In genomic region chr9:72473474-72474241, GRCh38 we compare ENCODE assay signal across 9 cellular contexts. TPM values are rescaled to one million over a fixed set of nuclear protein-coding genes. Genes with fewer than 3 reads are reported as not detected.
A peak's percentile ranks its signal among the peaks of the same experiment; 100 is the strongest.
DNase-seq lines count a peak whose midpoint lies in the region; ATAC-seq, FAIRE-seq and TF ChIP-seq lines count a peak whose summit lies in the region.
"Had no signal": no experiment of that assay in that cellular context is flagged by ENCODE, and none has a peak within 500 bp of the region (broad histone marks: within the 10 kb centered on the region; RNA-seq: fewer than 3 reads in every experiment).

No MANE protein-coding gene starts in this region.

- no TSS peak for BruUV-seq in endothelial cell of umbilical vein (replicated peaks; lab: Mats Ljungman, UMichigan)

- H3K36me3 Mint-ChIP-seq in CD4-positive, CD25-positive, alpha-beta regulatory T cell, result no peaks in the 10 kb centered on the region

- H3K27ac Mint-ChIP-seq in CD4-positive, CD25-positive, alpha-beta regulatory T cell, result peak overlapping the region in 1 of 3 donors; percentile 58

- H3K27ac ChIP-seq in CD4-positive, CD25-positive, alpha-beta regulatory T cell (ENCODE audit: insufficient read depth, low read length, poor library complexity, severe bottlenecking), result no peak overlapping the region
- H3K27ac ChIP-seq in endothelial cell of umbilical vein (ENCODE audit: insufficient read depth, low read depth, low read length) (peak overlapping the region; percentile 38), ascending aorta (no peak overlapping the region)

- no peaks in the 10 kb centered on the region for H3K9me1 ChIP-seq in endothelial cell of umbilical vein (replicated peaks; ENCODE audit: control insufficient read depth, extremely low read depth, insufficient read depth, low read length)

- intact Hi-C loops in endothelial cell of umbilical vein (cut with micrococcal nuclease) (loop anchor here (1.0 kb wide), 1 partner anchor 8 kb away; no protein-coding TSS in a partner anchor), ascending aorta (cut with DNase I) (no loop called here), sciatic nerve (cut with DNase I) (no loop called here)

- H3K9me3 ChIP-seq in CD4-positive, CD25-positive, alpha-beta regulatory T cell (ENCODE audit: control insufficient read depth in 2 of 2, low read length in 2 of 2), result no peaks in the 10 kb centered on the region
- no peaks in the 10 kb centered on the region for H3K9me3 ChIP-seq in endothelial cell of umbilical vein (replicated peaks; ENCODE audit: control insufficient read depth, insufficient read depth, low read length)
- H3K9me3 ChIP-seq in ascending aorta, result no peaks in the 10 kb centered on the region

- no peak for FAIRE-seq in endothelial cell of umbilical vein (lab: Jason Lieb, UNC)

- no peak overlapping the region for H3K9ac ChIP-seq in endothelial cell of umbilical vein (replicated peaks; ENCODE audit: extremely low read depth, insufficient read depth, low read length)

- no peaks in the 10 kb centered on the region for H3K4me1 ChIP-seq in CD4-positive, CD25-positive, alpha-beta regulatory T cell (ENCODE audit: control insufficient read depth, insufficient read depth, low read length, poor library complexity, severe bottlenecking)
- H3K4me1 ChIP-seq in endothelial cell of umbilical vein (ENCODE audit: control insufficient read depth, extremely low read depth, insufficient read depth, low read length) (peaks cover 33% of the 10 kb centered on the region), ascending aorta (peaks cover 0 to 8% of the 10 kb centered on the region in 2 donors)

- no peaks in the 10 kb centered on the region for H3K36me3 ChIP-seq in CD4-positive, CD25-positive, alpha-beta regulatory T cell (ENCODE audit: control insufficient read depth, insufficient read depth, low read length)
- H3K36me3 ChIP-seq in endothelial cell of umbilical vein (ENCODE audit: control insufficient read depth in 2 of 2, extremely low read depth in 1 of 2, insufficient read depth in 2 of 2, low read length in 2 of 2) (no peaks in the 10 kb centered on the region), ascending aorta (no peaks in the 10 kb centered on the region)

- no peaks in the 10 kb centered on the region for H4K20me1 ChIP-seq in endothelial cell of umbilical vein (replicated peaks; ENCODE audit: control insufficient read depth, extremely low read depth, insufficient read depth, low read length)

- CTCF ChIA-PET in endothelial cell of umbilical vein (lab: Charles Lee), result interaction anchor here (2.0 to 3.7 kb wide), 2 partner anchors 8 to 108 kb away, joined by 6 to 20 read pairs; partner anchors contain the start of gene ZFAND5

- ATAC-seq in CD4-positive, CD25-positive, alpha-beta regulatory T cell (ENCODE audit: low read depth in 2 of 2), result peak; percentile 55 to 61
- peak; percentile 77 for ATAC-seq in GM19438 (IDR thresholded peaks at IDR 0.05; ENCODE audit: low read depth, unreplicated experiment)
- ATAC-seq in HG03159 (IDR thresholded peaks at IDR 0.05; ENCODE audit: unreplicated experiment), result peak; percentile 92
- no peak for ATAC-seq in GM19324 (IDR thresholded peaks at IDR 0.05; ENCODE audit: low FRiP score, unreplicated experiment)
- no peak for ATAC-seq in sciatic nerve

- POLR2A ChIA-PET in endothelial cell of umbilical vein (lab: Charles Lee), result interaction anchor here (0.7 to 1.4 kb wide), 2 partner anchors 108 to 109 kb away, joined by 3 to 4 read pairs; partner anchors contain the start of gene ZFAND5

- dilution Hi-C loops in endothelial cell of umbilical vein (cut with MboI; ENCODE audit: extremely low pct_ligation_motif_present, low sequenced_read_pairs), result no loop called here

- H3K4me3 Mint-ChIP-seq in CD4-positive, CD25-positive, alpha-beta regulatory T cell, result no peak overlapping the region

- no peak overlapping the region for H3K4me2 ChIP-seq in endothelial cell of umbilical vein (ENCODE audit: insufficient read depth, low read length)

- TF ChIP-seq POLR2A in endothelial cell of umbilical vein (IDR thresholded peaks at IDR 0.05; ENCODE audit: low read depth, low read length), result no peak

- peaks cover 0 to 4% (median 0%) of the 10 kb centered on the region in 7 donors for H3K9me3 Mint-ChIP-seq in CD4-positive, CD25-positive, alpha-beta regulatory T cell

- H2AFZ ChIP-seq in endothelial cell of umbilical vein (ENCODE audit: low read depth, low read length), result no peak overlapping the region

- no peaks in the 10 kb centered on the region for H3K79me2 ChIP-seq in endothelial cell of umbilical vein (ENCODE audit: control insufficient read depth, insufficient read depth, low read length)

- TF ChIP-seq CTCF in endothelial cell of umbilical vein (IDR thresholded peaks at IDR 0.05; ENCODE audit: extremely low read depth in 1 of 2, insufficient read depth in 1 of 2, low read depth in 1 of 2, low read length in 2 of 2) (no peak), ascending aorta (IDR thresholded peaks at IDR 0.05) (no peak)

- peak in 1 of 3 donors; percentile 48 for DNase-seq in CD4-positive, CD25-positive, alpha-beta regulatory T cell
- DNase-seq in endothelial cell of umbilical vein (ENCODE audit: low read depth, low spot score), result peak; percentile 66
- no peak for DNase-seq in ascending aorta (ENCODE audit: low spot score in 2 of 2)
- DNase-seq in sciatic nerve (ENCODE audit: low spot score), result no peak
- no peak for DNase-seq in mesenteric fat pad (ENCODE audit: low spot score)
- DNase-seq: activated CD4-positive, CD25-positive, alpha-beta regulatory T cell had no signal

- no peaks in the 10 kb centered on the region for H3K27me3 Mint-ChIP-seq in CD4-positive, CD25-positive, alpha-beta regulatory T cell

- H3K4me1 Mint-ChIP-seq in CD4-positive, CD25-positive, alpha-beta regulatory T cell, result peaks cover 15 to 31% (median 23%) of the 10 kb centered on the region in 4 donors

- no peaks in the 10 kb centered on the region for H3K27me3 ChIP-seq in CD4-positive, CD25-positive, alpha-beta regulatory T cell (ENCODE audit: control insufficient read depth, insufficient read depth, low read length)
- H3K27me3 ChIP-seq in endothelial cell of umbilical vein (ENCODE audit: control insufficient read depth in 2 of 2, insufficient read depth in 2 of 2, low read length in 2 of 2) (no peaks in the 10 kb centered on the region), ascending aorta (no peaks in the 10 kb centered on the region)

- no peak overlapping the region for H3K4me3 ChIP-seq in CD4-positive, CD25-positive, alpha-beta regulatory T cell (ENCODE audit: low read depth, low read length)
- H3K4me3 ChIP-seq in endothelial cell of umbilical vein (replicated peaks in 1 of 3; ENCODE audit: insufficient read depth in 1 of 3, low read depth in 1 of 3, low read length in 3 of 3) (no peak overlapping the region), ascending aorta (no peak overlapping the region)

TF ChIP-seq in endothelial cell of umbilical vein, 7 proteins besides CTCF, POLR2A, EP300 and RAD21:
- peak; percentile 51 for TF ChIP-seq FOS (IDR thresholded peaks at IDR 0.05; ENCODE audit: borderline replicate concordance, insufficient read depth, low read length)
- peak; percentile 43 for TF ChIP-seq JUN (IDR thresholded peaks at IDR 0.05; ENCODE audit: borderline replicate concordance, insufficient read depth, insufficient read length, low read depth)
- no peak for TF ChIP-seq GATA2 (IDR thresholded peaks at IDR 0.05; ENCODE audit: insufficient read depth, insufficient read length, low read depth, low read length)

RNA-seq across cellular contexts. Expression of gene TMC1, which starts 47.8 kb away (rescaled TPM):
- not detected for total RNA-seq in CD4-positive, CD25-positive, alpha-beta regulatory T cell
- not detected for polyA plus RNA-seq in CD4-positive, CD25-positive, alpha-beta regulatory T cell
- total RNA-seq in endothelial cell of umbilical vein (0.48 and 1.5 TPM in 2 replicates), ascending aorta (not detected), sciatic nerve (0.36 TPM), mesenteric fat pad (0.48 TPM)
- polyA plus RNA-seq in endothelial cell of umbilical vein, result 0.30 TPM in 1 of 2 replicates, not detected in the other
- 0.04 and 0.17 TPM in 2 replicates for polyA plus RNA-seq in endothelial cell of umbilical vein (2011; cell fraction: cytosol; rRNA removed)
- 0.50 and 1.1 TPM in 2 replicates for polyA plus RNA-seq in endothelial cell of umbilical vein (2011; cell fraction: nucleus; rRNA removed)
- 0.15 and 0.17 TPM in 2 replicates for polyA plus RNA-seq in endothelial cell of umbilical vein (2012)
- 0.64 and 1.2 TPM in 2 replicates for polyA minus RNA-seq in endothelial cell of umbilical vein
- not detected for polyA minus RNA-seq in endothelial cell of umbilical vein (2011; cell fraction: cytosol; rRNA and poly(A)+ RNA removed)
- not detected in 2 replicates for polyA minus RNA-seq in endothelial cell of umbilical vein (2011; cell fraction: nucleus; rRNA and poly(A)+ RNA removed)

Comparison
In these comparisons a context has a peak if more than half of its experiments do, and no peak if none do; other contexts are left out.
1. ATAC-seq: peak in CD4-positive, CD25-positive, alpha-beta regulatory T cell (2 of 2), GM19438 (single experiment) and HG03159 (single experiment); none in GM19324 (single experiment) and sciatic nerve (single experiment).